Comparison of ENCODE assay signal across 2 cellular contexts in the genomic region with DNA sequence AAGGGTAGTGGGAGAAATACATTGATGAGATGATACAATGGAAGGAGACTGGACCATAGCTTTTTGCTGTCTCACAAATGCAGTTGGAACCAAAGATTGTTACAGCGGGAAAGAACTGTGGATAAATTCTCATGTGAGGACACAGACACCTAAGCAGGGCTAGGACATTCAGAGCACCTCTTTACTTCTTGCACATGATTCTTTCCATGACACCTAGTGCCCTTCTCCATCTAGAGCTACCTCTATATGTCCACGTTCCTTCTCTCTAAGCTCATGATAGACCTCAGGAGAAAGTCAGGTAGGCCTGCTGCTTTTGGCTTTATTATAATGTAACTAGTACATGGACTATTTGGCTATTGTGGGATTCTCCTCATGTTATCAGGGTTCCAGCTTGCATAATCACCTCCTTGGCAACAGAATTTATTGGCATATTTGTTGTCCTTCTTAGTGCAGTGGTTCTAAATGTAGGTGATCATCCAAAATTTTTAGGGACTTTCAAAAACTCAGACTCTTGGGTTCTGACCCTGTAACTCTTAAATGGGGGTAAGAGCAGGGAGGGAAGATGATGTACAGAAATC.
TF ChIP-seq lines count a peak whose summit lies in the region.

No MANE protein-coding gene starts in this region.

TF ChIP-seq in HCT116, 20 proteins besides CTCF, POLR2A, EP300 and RAD21:
- TF ChIP-seq ZNF274 (IDR thresholded peaks at IDR 0.05; ENCODE audit: low read depth, low read length), result no peak
- TF ChIP-seq ZFX (IDR thresholded peaks at IDR 0.05), result no peak
- no peak for TF ChIP-seq CEBPB (IDR thresholded peaks at IDR 0.05; ENCODE audit: low read depth)
- TF ChIP-seq EZH2 (IDR thresholded peaks at IDR 0.05), result no peak
- TF ChIP-seq, protein P1, sequence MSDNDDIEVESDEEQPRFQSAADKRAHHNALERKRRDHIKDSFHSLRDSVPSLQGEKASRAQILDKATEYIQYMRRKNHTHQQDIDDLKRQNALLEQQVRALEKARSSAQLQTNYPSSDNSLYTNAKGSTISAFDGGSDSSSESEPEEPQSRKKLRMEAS (IDR thresholded peaks at IDR 0.05), result no peak
- no peak for TF ChIP-seq JUND (IDR thresholded peaks at IDR 0.05)
- TF ChIP-seq FOSL1 (IDR thresholded peaks at IDR 0.05; ENCODE audit: low read depth), result no peak
- TF ChIP-seq YY1 (IDR thresholded peaks at IDR 0.05; ENCODE audit: extremely low read depth, insufficient replicate concordance, low read depth, low read length), result no peak
- no peak for TF ChIP-seq ELF1 (IDR thresholded peaks at IDR 0.05; ENCODE audit: borderline replicate concordance, low read depth)
- TF ChIP-seq SRF (IDR thresholded peaks at IDR 0.05; ENCODE audit: low read depth), result no peak

TF ChIP-seq in K562, 482 proteins besides CTCF, POLR2A, EP300 and RAD21:
- TF ChIP-seq, protein P2, sequence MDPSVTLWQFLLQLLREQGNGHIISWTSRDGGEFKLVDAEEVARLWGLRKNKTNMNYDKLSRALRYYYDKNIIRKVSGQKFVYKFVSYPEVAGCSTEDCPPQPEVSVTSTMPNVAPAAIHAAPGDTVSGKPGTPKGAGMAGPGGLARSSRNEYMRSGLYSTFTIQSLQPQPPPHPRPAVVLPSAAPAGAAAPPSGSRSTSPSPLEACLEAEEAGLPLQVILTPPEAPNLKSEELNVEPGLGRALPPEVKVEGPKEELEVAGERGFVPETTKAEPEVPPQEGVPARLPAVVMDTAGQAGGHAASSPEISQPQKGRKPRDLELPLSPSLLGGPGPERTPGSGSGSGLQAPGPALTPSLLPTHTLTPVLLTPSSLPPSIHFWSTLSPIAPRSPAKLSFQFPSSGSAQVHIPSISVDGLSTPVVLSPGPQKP (CRISPR knock-in tag; IDR thresholded peaks at IDR 0.05), result no peak
- TF ChIP-seq CBX8 (IDR thresholded peaks at IDR 0.05; ENCODE audit: borderline replicate concordance, extremely low read depth, low read depth, low read length, poor library complexity, severe bottlenecking), result no peak
